In the genomic region with DNA sequence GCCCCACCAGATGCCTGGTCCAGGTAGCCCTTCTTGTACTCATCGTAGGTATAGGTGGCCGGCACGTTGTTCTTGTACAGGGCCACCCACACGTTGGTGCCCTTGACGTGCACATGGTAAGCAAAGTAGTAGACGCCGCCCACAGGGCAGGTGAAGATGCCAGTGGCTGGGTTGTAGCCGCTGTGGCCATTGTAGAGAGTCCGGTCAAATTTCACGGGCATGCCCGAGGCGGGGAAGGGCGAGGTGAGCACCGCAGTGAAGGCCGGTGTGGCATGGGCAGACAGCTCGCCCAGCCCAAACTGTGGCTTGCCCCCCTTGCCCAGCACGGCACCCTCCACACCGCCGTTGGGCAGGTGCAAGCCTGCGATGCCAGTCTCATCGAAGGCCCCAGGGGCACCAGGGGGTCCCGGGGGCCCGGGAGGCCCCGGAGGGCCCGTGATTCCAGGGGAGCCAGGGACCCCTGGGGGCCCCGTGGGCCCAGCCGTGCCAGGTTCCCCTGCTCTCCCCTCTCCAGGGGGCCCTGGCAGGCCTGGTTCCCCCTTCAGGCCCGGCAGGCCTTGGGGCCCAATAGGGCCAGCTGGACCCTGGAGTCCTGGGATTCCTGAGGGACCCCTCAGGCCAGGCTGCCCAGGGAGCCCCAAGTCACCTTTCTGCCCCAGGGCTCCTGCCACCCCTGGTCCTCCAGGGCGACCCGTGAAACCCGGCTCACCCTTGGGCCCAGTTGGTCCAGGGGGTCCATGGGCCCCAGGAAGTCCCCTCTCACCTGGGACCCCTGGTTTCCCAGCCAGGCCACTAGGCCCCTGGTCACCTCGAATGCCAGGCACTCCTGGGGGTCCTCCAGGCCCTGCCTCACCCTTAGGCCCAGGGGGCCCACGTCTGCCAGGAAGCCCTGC, we compare ENCODE assay signal across 18 cellular contexts. TPM values are rescaled to one million over a fixed set of nuclear protein-coding genes. Genes with fewer than 3 reads are reported as not detected.
"Had no signal": no experiment of that assay in that cellular context is flagged by ENCODE, and none has a peak within 500 bp of the region (broad histone marks: within the 10 kb centered on the region; RNA-seq: fewer than 3 reads in every experiment).

No MANE protein-coding gene starts in this region.

- H3K9me3 ChIP-seq: esophagus muscularis mucosa, psoas muscle, sigmoid colon, tibial artery, vagina had no signal

- H3K27ac ChIP-seq: esophagus muscularis mucosa, psoas muscle, sigmoid colon, vagina, WERI-Rb-1 had no signal

- DNase-seq: activated CD4-positive, alpha-beta T cell treated with anti-CD3 and anti-CD28 coated beads for 4 hours; activated CD8-positive, alpha-beta T cell treated with anti-CD3 and anti-CD28 coated beads, Interleukin-2, amount 10 ng/mL, durations not matched to agents 7 days and 5 days; activated naive CD4-positive, alpha-beta T cell treated with anti-CD3 and anti-CD28 coated beads, Interleukin-2, amount 50 U/mL, for 16 hours; amygdala; left colon; naive thymus-derived CD4-positive, alpha-beta T cell; nucleus accumbens; psoas muscle; sigmoid colon; stimulated activated CD4-positive, alpha-beta T cell treated with anti-CD3 and anti-CD28 coated beads, Interleukin-4, amount 100 ng/mL, for 1 hour; stimulated activated CD8-positive, alpha-beta memory T cell treated with anti-CD3 and anti-CD28 coated beads, Interleukin-4, amount 100 ng/mL, for 48 hours; T-cell; tibial artery had no signal

- H3K4me3 ChIP-seq: esophagus muscularis mucosa, lung, psoas muscle, sigmoid colon, tibial artery, vagina had no signal

- H3K27me3 ChIP-seq: esophagus muscularis mucosa, sigmoid colon, tibial artery, vagina had no signal

RNA-seq across cellular contexts. Expression of a gene that starts 14.0 kb away (rescaled TPM):
- total RNA-seq: activated CD8-positive, alpha-beta T cell treated with anti-CD3 and anti-CD28 coated beads, Interleukin-2, amount 10 ng/mL, durations not matched to agents 7 days and 5 days; fibroblast of villous mesenchyme; left colon; psoas muscle; vagina had no signal
